25 cellular contexts compared by ENCODE assay signal in the genomic region with DNA sequence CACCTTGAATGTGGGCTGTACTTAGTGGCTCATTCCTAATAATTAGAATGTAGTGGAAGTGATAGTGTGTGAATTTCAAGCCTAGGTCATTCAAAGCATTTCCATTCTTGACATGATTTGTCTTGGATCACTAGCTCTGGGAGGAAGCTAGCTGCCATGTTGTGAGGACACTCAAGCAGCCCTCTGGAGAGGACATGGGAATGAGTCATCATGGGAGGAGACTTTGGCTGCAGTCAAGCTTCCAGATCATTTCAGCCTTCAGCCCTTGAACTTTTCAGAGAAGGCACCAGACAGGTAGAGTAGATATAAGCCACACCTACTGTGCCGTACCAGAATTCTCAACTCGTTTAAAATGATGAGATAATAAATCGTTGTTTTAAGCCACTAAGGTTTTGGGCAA.
A peak's percentile ranks its signal among the peaks of the same experiment; 100 is the strongest.
DNase-seq lines count a peak whose midpoint lies in the region; ATAC-seq and TF ChIP-seq lines count a peak whose summit lies in the region.
"Had no signal": no experiment of that assay in that cellular context is flagged by ENCODE, and none has a peak within 500 bp of the region (broad histone marks: within the 10 kb centered on the region; RNA-seq: fewer than 3 reads in every experiment).

No MANE protein-coding gene starts in this region.

- no peak for TF ChIP-seq CTCF in SK-N-SH (IDR thresholded peaks at IDR 0.05)
- no peak for TF ChIP-seq CTCF in NB4 (IDR thresholded peaks at IDR 0.05; ENCODE audit: low read depth, low read length)
- no peak for TF ChIP-seq CTCF in fibroblast of mammary gland (conservative IDR thresholded peaks at IDR 0.05; ENCODE audit: control insufficient read depth, insufficient read depth, low read depth, low read length)

- H3K27me3 ChIP-seq in SK-N-SH (ENCODE audit: insufficient read depth): no peaks in the 10 kb centered on the region
- H3K27me3 ChIP-seq: BLaER1 had no signal

- no peaks in the 10 kb centered on the region for H3K36me3 ChIP-seq in SK-N-SH (replicated peaks in 1 of 2; ENCODE audit: control insufficient read depth in 1 of 2, insufficient read depth in 2 of 2, low read length in 1 of 2)
- H3K36me3 ChIP-seq: BLaER1, HAP-1 had no signal

- no peak for ATAC-seq in SK-N-SH treated with all-trans-retinoic acid at 6 μM for 48 hours
- no peak for ATAC-seq in left ventricle myocardium superior
- no peak for ATAC-seq in HG02623 (IDR thresholded peaks at IDR 0.05; ENCODE audit: unreplicated experiment)

- no peak for TF ChIP-seq POLR2A in NB4 (IDR thresholded peaks at IDR 0.05; ENCODE audit: extremely low read depth, insufficient read length)

- no peaks in the 10 kb centered on the region for H3K79me2 ChIP-seq in SK-N-SH (ENCODE audit: insufficient read depth)

- intact Hi-C loops in left ventricle myocardium superior (cut with micrococcal nuclease): no loop called here

- no peak for TF ChIP-seq EP300 in SK-N-SH (IDR thresholded peaks at IDR 0.05; ENCODE audit: borderline replicate concordance in 1 of 2, low read depth in 1 of 2, low read length in 1 of 2)

- no peak overlapping the region for H3K4me2 ChIP-seq in SK-N-SH
- H3K4me2 ChIP-seq: BLaER1 had no signal

- DNase-seq in SK-N-SH (no peak), NB4 (ENCODE audit: low read depth) (peak; percentile 4), fibroblast of mammary gland (ENCODE audit: low read depth) (peak; percentile 28), NCI-H1417 (lab: John Stamatoyannopoulos, UW) (no peak), left ventricle myocardium superior (no peak)
- DNase-seq: 8988T; CD4-positive, CD25-positive, alpha-beta regulatory T cell; COR-L47; DMS79; GF-D8; GOT3; IMR-90; KG1; NCI-H1105; NCI-H146; NCI-H1930; NCI-H2107; NCI-H446; NCI-H526; SHP77 treated with DMSO at 0.1 percent for 48 hours; SW 1271 had no signal

- H3K4me3 ChIP-seq in SK-N-SH (ENCODE audit: low read depth in 2 of 2, low read length in 1 of 2): no peak overlapping the region
- no peak overlapping the region for H3K4me3 ChIP-seq in NB4 (ENCODE audit: low read depth, low read length)
- H3K4me3 ChIP-seq in fibroblast of mammary gland (ENCODE audit: control insufficient read depth, low read depth, low read length): no peak overlapping the region
- H3K4me3 ChIP-seq: BLaER1, HAP-1 had no signal

- H4K20me1 ChIP-seq in SK-N-SH (ENCODE audit: insufficient read depth): no peaks in the 10 kb centered on the region
- H4K20me1 ChIP-seq: BLaER1 had no signal

- H2AFZ ChIP-seq in SK-N-SH (ENCODE audit: low read depth): no peak overlapping the region

- TF ChIP-seq RAD21 in SK-N-SH (IDR thresholded peaks at IDR 0.05; ENCODE audit: low read length): no peak

- no peaks in the 10 kb centered on the region for H3K9me2 ChIP-seq in SK-N-SH

- CTCF ChIA-PET in SK-N-SH (lab: Yijun Ruan, JAX): no interaction called here

- H3K4me1 ChIP-seq in SK-N-SH (ENCODE audit: control insufficient read depth in 1 of 2, insufficient read depth in 2 of 2, low read depth in 1 of 2, low read length in 1 of 2): peaks cover 0 to 18% of the 10 kb centered on the region in 2 experiments; a peak in 2 of 4 replicates

- no peaks in the 10 kb centered on the region for H3F3A ChIP-seq in SK-N-SH (replicated peaks; ENCODE audit: insufficient read depth)

- H3K27ac ChIP-seq in SK-N-SH (ENCODE audit: low read depth in 2 of 2, low read length in 1 of 2): no peak overlapping the region
- H3K27ac ChIP-seq: BLaER1 had no signal

- WGBS in SK-N-SH (ENCODE audit: low lambda C conversion rate): 57% methylated on average over 3 of the region's 3 CpGs

- H3K9ac ChIP-seq in SK-N-SH: no peak overlapping the region
- H3K9ac ChIP-seq: BLaER1 had no signal

- POLR2A ChIA-PET in SK-N-SH (lab: Yijun Ruan, JAX): no interaction called here

- H3K9me3 ChIP-seq in SK-N-SH: no peaks in the 10 kb centered on the region
- H3K9me3 ChIP-seq: HAP-1 had no signal

TF ChIP-seq in SK-N-SH treated with all-trans-retinoic acid at 6 μM for 48 hours, 23 proteins besides CTCF, POLR2A, EP300 and RAD21:
- no peak for TF ChIP-seq TOX (CRISPR knock-in tag; IDR thresholded peaks at IDR 0.05; ENCODE audit: borderline replicate concordance)
- TF ChIP-seq ZNF565 (CRISPR knock-in tag; conservative IDR thresholded peaks at IDR 0.05; ENCODE audit: low read depth): peak; percentile 86
TF ChIP-seq in SK-N-SH treated with all-trans-retinoic acid at 6 μM for 48 hours: peak in this region for 1.

TF ChIP-seq in SK-N-SH, 30 proteins besides CTCF, POLR2A, EP300 and RAD21:
- TF ChIP-seq NFIC (IDR thresholded peaks at IDR 0.05; ENCODE audit: borderline replicate concordance): no peak
- no peak for TF ChIP-seq FOXM1 (IDR thresholded peaks at IDR 0.05; ENCODE audit: low read depth)
- no peak for TF ChIP-seq REST (IDR thresholded peaks at IDR 0.05; ENCODE audit: low read depth, low read length)
- TF ChIP-seq GABPA (IDR thresholded peaks at IDR 0.05; ENCODE audit: low read depth): no peak
- no peak for TF ChIP-seq YY1 (IDR thresholded peaks at IDR 0.05; ENCODE audit: low read depth)
- no peak for TF ChIP-seq POLR2AphosphoS5 (IDR thresholded peaks at IDR 0.05; ENCODE audit: low read depth, low read length)
- no peak for TF ChIP-seq MAX (IDR thresholded peaks at IDR 0.05; ENCODE audit: low read depth)
- TF ChIP-seq, protein P1, sequence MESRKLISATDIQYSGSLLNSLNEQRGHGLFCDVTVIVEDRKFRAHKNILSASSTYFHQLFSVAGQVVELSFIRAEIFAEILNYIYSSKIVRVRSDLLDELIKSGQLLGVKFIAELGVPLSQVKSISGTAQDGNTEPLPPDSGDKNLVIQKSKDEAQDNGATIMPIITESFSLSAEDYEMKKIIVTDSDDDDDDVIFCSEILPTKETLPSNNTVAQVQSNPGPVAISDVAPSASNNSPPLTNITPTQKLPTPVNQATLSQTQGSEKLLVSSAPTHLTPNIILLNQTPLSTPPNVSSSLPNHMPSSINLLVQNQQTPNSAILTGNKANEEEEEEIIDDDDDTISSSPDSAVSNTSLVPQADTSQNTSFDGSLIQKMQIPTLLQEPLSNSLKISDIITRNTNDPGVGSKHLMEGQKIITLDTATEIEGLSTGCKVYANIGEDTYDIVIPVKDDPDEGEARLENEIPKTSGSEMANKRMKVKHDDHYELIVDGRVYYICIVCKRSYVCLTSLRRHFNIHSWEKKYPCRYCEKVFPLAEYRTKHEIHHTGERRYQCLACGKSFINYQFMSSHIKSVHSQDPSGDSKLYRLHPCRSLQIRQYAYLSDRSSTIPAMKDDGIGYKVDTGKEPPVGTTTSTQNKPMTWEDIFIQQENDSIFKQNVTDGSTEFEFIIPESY (IDR thresholded peaks at IDR 0.05; ENCODE audit: borderline replicate concordance, low read depth): no peak
- TF ChIP-seq, protein P2, sequence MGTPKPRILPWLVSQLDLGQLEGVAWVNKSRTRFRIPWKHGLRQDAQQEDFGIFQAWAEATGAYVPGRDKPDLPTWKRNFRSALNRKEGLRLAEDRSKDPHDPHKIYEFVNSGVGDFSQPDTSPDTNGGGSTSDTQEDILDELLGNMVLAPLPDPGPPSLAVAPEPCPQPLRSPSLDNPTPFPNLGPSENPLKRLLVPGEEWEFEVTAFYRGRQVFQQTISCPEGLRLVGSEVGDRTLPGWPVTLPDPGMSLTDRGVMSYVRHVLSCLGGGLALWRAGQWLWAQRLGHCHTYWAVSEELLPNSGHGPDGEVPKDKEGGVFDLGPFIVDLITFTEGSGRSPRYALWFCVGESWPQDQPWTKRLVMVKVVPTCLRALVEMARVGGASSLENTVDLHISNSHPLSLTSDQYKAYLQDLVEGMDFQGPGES (IDR thresholded peaks at IDR 0.05; ENCODE audit: low read depth, low read length): no peak
- TF ChIP-seq SMC3 (IDR thresholded peaks at IDR 0.05; ENCODE audit: low read depth, low read length): no peak
- TF ChIP-seq RFX5 (IDR thresholded peaks at IDR 0.05; ENCODE audit: low read length): no peak
- TF ChIP-seq, protein P3, sequence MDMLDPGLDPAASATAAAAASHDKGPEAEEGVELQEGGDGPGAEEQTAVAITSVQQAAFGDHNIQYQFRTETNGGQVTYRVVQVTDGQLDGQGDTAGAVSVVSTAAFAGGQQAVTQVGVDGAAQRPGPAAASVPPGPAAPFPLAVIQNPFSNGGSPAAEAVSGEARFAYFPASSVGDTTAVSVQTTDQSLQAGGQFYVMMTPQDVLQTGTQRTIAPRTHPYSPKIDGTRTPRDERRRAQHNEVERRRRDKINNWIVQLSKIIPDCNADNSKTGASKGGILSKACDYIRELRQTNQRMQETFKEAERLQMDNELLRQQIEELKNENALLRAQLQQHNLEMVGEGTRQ (IDR thresholded peaks at IDR 0.05; ENCODE audit: borderline replicate concordance, low read depth, low read length): no peak

Comparison
In these comparisons a context has a peak if more than half of its experiments do, and no peak if none do; other contexts are left out.
1. DNase-seq: peak in NB4 (single experiment) and fibroblast of mammary gland (single experiment); none in SK-N-SH (single experiment), NCI-H1417 (0 of 3) and left ventricle myocardium superior (single experiment).